ENCODE assay signal across 27 cellular contexts in the genomic region with DNA sequence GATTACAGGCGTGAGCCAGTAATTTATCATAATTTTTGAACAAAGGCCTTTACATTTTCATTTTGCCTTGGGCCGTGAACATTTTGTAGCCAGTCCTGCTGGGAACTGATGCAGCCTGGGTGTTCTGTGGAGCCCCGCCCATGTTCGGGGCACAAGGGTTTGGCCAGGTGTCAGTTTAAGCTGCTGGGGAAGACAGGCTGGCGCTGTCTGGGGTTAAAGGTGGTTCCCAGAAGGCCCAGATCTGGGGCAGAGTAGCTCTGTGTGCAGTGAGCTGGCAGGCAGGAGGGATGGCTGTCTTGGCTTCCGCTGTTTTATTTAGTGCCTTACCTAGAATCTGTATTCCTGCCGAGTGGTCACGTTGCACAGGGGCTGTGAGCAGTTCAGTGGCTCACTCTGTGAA. TPM values are rescaled to one million over a fixed set of nuclear protein-coding genes. Genes with fewer than 3 reads are reported as not detected.
DNase-seq lines count a peak whose midpoint lies in the region; ATAC-seq and TF ChIP-seq lines count a peak whose summit lies in the region.
"Had no signal": no experiment of that assay in that cellular context is flagged by ENCODE, and none has a peak within 500 bp of the region (broad histone marks: within the 10 kb centered on the region; RNA-seq: fewer than 3 reads in every experiment).

No MANE protein-coding gene starts in this region.

- H3K9me3 ChIP-seq in BLaER1 = peaks cover 28% of the 10 kb centered on the region
- H3K9me3 ChIP-seq in esophagus squamous epithelium = no peaks in the 10 kb centered on the region

- H3K4me1 Mint-ChIP-seq in WTC11 = peaks cover 35% of the 10 kb centered on the region
- H3K4me1 Mint-ChIP-seq in naive thymus-derived CD8-positive, alpha-beta T cell = no peaks in the 10 kb centered on the region
- H3K4me1 Mint-ChIP-seq: activated CD4-positive, alpha-beta T cell treated with anti-CD3 and anti-CD28 coated beads, Interleukin-2, amount 10 ng/mL, durations not matched to agents 24 days and 14 days; IgD-negative memory B cell; natural killer cell; stimulated activated naive CD8-positive, alpha-beta T cell treated with anti-CD3 and anti-CD28 coated beads, Interleukin-15, amount 100 ng/mL, for 72 hours had no signal

- H3K4me1 ChIP-seq in BLaER1 (peaks cover 43% of the 10 kb centered on the region), esophagus squamous epithelium (peaks cover 0 to 25% (median 17%) of the 10 kb centered on the region in 3 donors)

- H3K36me3 ChIP-seq in BLaER1 (no peaks in the 10 kb centered on the region), esophagus squamous epithelium (no peaks in the 10 kb centered on the region)

- no peak for TF ChIP-seq CTCF in WTC11 (IDR thresholded peaks at IDR 0.05)
- no peak for TF ChIP-seq CTCF in esophagus squamous epithelium (IDR thresholded peaks at IDR 0.05)

- no peak overlapping the region for H3K4me3 ChIP-seq in BLaER1
- H3K4me3 ChIP-seq in esophagus squamous epithelium = no peak overlapping the region
- H3K4me3 ChIP-seq: skin epidermis had no signal

- H3K9ac ChIP-seq in BLaER1 = peak overlapping the region; percentile 42

- peak overlapping the region; percentile 72 for H3K4me2 ChIP-seq in BLaER1

- H3K36me3 Mint-ChIP-seq in WTC11 = no peaks in the 10 kb centered on the region
- no peaks in the 10 kb centered on the region for H3K36me3 Mint-ChIP-seq in naive thymus-derived CD8-positive, alpha-beta T cell
- H3K36me3 Mint-ChIP-seq: CD8-positive, alpha-beta T cell; natural killer cell had no signal

- H4K20me1 ChIP-seq in BLaER1 = no peaks in the 10 kb centered on the region

- intact Hi-C loops in esophagus squamous epithelium (cut with DNase I) = no loop called here

- no peak for TF ChIP-seq POLR2A in esophagus squamous epithelium (IDR thresholded peaks at IDR 0.05)

- H3K9me3 Mint-ChIP-seq in WTC11 = no peaks in the 10 kb centered on the region
- peaks cover 0 to 3% (median 0%) of the 10 kb centered on the region in 9 donors for H3K9me3 Mint-ChIP-seq in naive thymus-derived CD8-positive, alpha-beta T cell
- H3K9me3 Mint-ChIP-seq: activated CD4-positive, alpha-beta T cell treated with anti-CD3 and anti-CD28 coated beads, Interleukin-2, amount 10 ng/mL, durations not matched to agents 24 days and 14 days; activated T-cell treated with anti-CD3 and anti-CD28 coated beads, Interleukin-2, amount 50 U/mL, for 24 hours; CD8-positive, alpha-beta T cell; natural killer cell; stimulated activated naive CD8-positive, alpha-beta T cell treated with anti-CD3 and anti-CD28 coated beads, Interleukin-15, amount 100 ng/mL, for 72 hours; type B pancreatic cell had no signal

- no peak for ATAC-seq in WTC11
- ATAC-seq in HG03175 (IDR thresholded peaks at IDR 0.05; ENCODE audit: unreplicated experiment) = no peak
- no peak for ATAC-seq in naive thymus-derived CD8-positive, alpha-beta T cell
- ATAC-seq: CD8-positive, alpha-beta T cell; natural killer cell; SK-N-SH treated with all-trans-retinoic acid at 6 μM for 48 hours; stimulated activated naive CD8-positive, alpha-beta T cell treated with anti-CD3 and anti-CD28 coated beads, Interleukin-15, amount 100 ng/mL, for 72 hours had no signal

- H3K27me3 ChIP-seq in BLaER1 (no peaks in the 10 kb centered on the region), esophagus squamous epithelium (no peaks in the 10 kb centered on the region)

- DNase-seq in WTC11 (ENCODE audit: low spot score) (no peak), esophagus squamous epithelium (lab: John Stamatoyannopoulos, UW) (no peak), mesenteric fat pad (ENCODE audit: low spot score) (peak; percentile 45), OCI-M1 (lab: John Stamatoyannopoulos, UW) (no peak), NCI-H1436 treated with DMSO at 0.1 percent for 48 hours (lab: John Stamatoyannopoulos, UW) (no peak)
- no peak for DNase-seq in naive thymus-derived CD8-positive, alpha-beta T cell
- DNase-seq: activated CD4-positive, alpha-beta T cell treated with anti-CD3 and anti-CD28 coated beads, Interleukin-2, amount 10 ng/mL, durations not matched to agents 24 days and 14 days; activated T-cell treated with anti-CD3 and anti-CD28 coated beads, Interleukin-2, amount 50 U/mL, for 24 hours; AML-193; cerebellar nuclear complex; DMS153; H7; mesendoderm; natural killer cell; NCI-H1092; NCI-H2029; NCI-H226; stimulated activated CD8-positive, alpha-beta memory T cell treated with anti-CD3 and anti-CD28 coated beads, Interleukin-4, amount 100 ng/mL, for 48 hours; stimulated activated naive CD8-positive, alpha-beta T cell treated with anti-CD3 and anti-CD28 coated beads, Interleukin-15, amount 100 ng/mL, for 72 hours had no signal

- CTCF ChIA-PET in WTC11 (lab: Charles Lee) = interaction anchor here (1.3 kb wide), 1 partner anchor 14 kb away, joined by 3 read pairs; no protein-coding TSS in a partner anchor

- POLR2A ChIA-PET in WTC11 (lab: Charles Lee) = no interaction called here
- POLR2A ChIA-PET in naive thymus-derived CD8-positive, alpha-beta T cell (lab: Charles Lee) = no interaction called here

- peak overlapping the region; percentile 76; the same call in 1 of the 2 replicates for H3K27ac Mint-ChIP-seq in WTC11
- no peak overlapping the region for H3K27ac Mint-ChIP-seq in naive thymus-derived CD8-positive, alpha-beta T cell
- H3K27ac Mint-ChIP-seq: activated CD4-positive, alpha-beta T cell treated with anti-CD3 and anti-CD28 coated beads, Interleukin-2, amount 10 ng/mL, durations not matched to agents 24 days and 14 days; activated T-cell treated with anti-CD3 and anti-CD28 coated beads, Interleukin-2, amount 50 U/mL, for 24 hours; CD8-positive, alpha-beta T cell; IgD-negative memory B cell; natural killer cell; stimulated activated naive CD8-positive, alpha-beta T cell treated with anti-CD3 and anti-CD28 coated beads, Interleukin-15, amount 100 ng/mL, for 72 hours; type B pancreatic cell had no signal

- WGBS in esophagus squamous epithelium, 2 donors = 26 to 42% methylated on average over 2 to 5 of the region's 8 CpGs

- H3K27me3 Mint-ChIP-seq in WTC11 (ENCODE audit: low read depth) = no peaks in the 10 kb centered on the region
- peaks cover 0 to 11% (median 0%) of the 10 kb centered on the region in 5 donors for H3K27me3 Mint-ChIP-seq in naive thymus-derived CD8-positive, alpha-beta T cell
- H3K27me3 Mint-ChIP-seq: activated CD4-positive, alpha-beta T cell treated with anti-CD3 and anti-CD28 coated beads, Interleukin-2, amount 10 ng/mL, durations not matched to agents 24 days and 14 days; activated T-cell treated with anti-CD3 and anti-CD28 coated beads, Interleukin-2, amount 50 U/mL, for 24 hours; IgD-negative memory B cell; stimulated activated naive CD8-positive, alpha-beta T cell treated with anti-CD3 and anti-CD28 coated beads, Interleukin-15, amount 100 ng/mL, for 72 hours; type B pancreatic cell had no signal

- peak overlapping the region; percentile 68 for H3K27ac ChIP-seq in BLaER1
- H3K27ac ChIP-seq in esophagus squamous epithelium = peak overlapping the region in 3 of 4 donors; percentile 36 to 57 (median 52)
- H3K27ac ChIP-seq: epithelial cell of prostate had no signal

- no peak overlapping the region for H3K4me3 Mint-ChIP-seq in WTC11
- no peak overlapping the region for H3K4me3 Mint-ChIP-seq in naive thymus-derived CD8-positive, alpha-beta T cell
- H3K4me3 Mint-ChIP-seq: activated CD4-positive, alpha-beta T cell treated with anti-CD3 and anti-CD28 coated beads, Interleukin-2, amount 10 ng/mL, durations not matched to agents 24 days and 14 days; activated T-cell treated with anti-CD3 and anti-CD28 coated beads, Interleukin-2, amount 50 U/mL, for 24 hours; CD8-positive, alpha-beta T cell; IgD-negative memory B cell; natural killer cell; stimulated activated naive CD8-positive, alpha-beta T cell treated with anti-CD3 and anti-CD28 coated beads, Interleukin-15, amount 100 ng/mL, for 72 hours; type B pancreatic cell had no signal

TF ChIP-seq in WTC11, 78 proteins besides CTCF, POLR2A, EP300 and RAD21 (continues in another document):
- TF ChIP-seq, protein P1, sequence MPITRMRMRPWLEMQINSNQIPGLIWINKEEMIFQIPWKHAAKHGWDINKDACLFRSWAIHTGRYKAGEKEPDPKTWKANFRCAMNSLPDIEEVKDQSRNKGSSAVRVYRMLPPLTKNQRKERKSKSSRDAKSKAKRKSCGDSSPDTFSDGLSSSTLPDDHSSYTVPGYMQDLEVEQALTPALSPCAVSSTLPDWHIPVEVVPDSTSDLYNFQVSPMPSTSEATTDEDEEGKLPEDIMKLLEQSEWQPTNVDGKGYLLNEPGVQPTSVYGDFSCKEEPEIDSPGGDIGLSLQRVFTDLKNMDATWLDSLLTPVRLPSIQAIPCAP (CRISPR knock-in tag; IDR thresholded peaks at IDR 0.05) = no peak
- TF ChIP-seq ELF4 (CRISPR knock-in tag; IDR thresholded peaks at IDR 0.05; ENCODE audit: low read depth) = no peak
- TF ChIP-seq HMGA2 (CRISPR knock-in tag; IDR thresholded peaks at IDR 0.05) = no peak
- no peak for TF ChIP-seq KAT7 (CRISPR knock-in tag; IDR thresholded peaks at IDR 0.05; ENCODE audit: borderline replicate concordance)
- TF ChIP-seq ZNF317 (CRISPR knock-in tag; IDR thresholded peaks at IDR 0.05; ENCODE audit: borderline replicate concordance, low read depth) = no peak
- TF ChIP-seq, protein P2, sequence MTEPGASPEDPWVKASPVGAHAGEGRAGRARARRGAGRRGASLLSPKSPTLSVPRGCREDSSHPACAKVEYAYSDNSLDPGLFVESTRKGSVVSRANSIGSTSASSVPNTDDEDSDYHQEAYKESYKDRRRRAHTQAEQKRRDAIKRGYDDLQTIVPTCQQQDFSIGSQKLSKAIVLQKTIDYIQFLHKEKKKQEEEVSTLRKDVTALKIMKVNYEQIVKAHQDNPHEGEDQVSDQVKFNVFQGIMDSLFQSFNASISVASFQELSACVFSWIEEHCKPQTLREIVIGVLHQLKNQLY (CRISPR knock-in tag; IDR thresholded peaks at IDR 0.05) = no peak
- TF ChIP-seq EMX1 (CRISPR knock-in tag; IDR thresholded peaks at IDR 0.05) = no peak
- TF ChIP-seq, protein P3, sequence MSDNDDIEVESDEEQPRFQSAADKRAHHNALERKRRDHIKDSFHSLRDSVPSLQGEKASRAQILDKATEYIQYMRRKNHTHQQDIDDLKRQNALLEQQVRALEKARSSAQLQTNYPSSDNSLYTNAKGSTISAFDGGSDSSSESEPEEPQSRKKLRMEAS (CRISPR knock-in tag; IDR thresholded peaks at IDR 0.05) = no peak

RNA-seq across cellular contexts. Expression of a gene that starts 50.2 kb away (rescaled TPM):
- total RNA-seq in WTC11 (2021) = 52.1 to 58.4 TPM (median 55.8 TPM) in 3 replicates
- 10 to 100 TPM; 31.8 to 83.4 (median 49.8) TPM for total RNA-seq in esophagus squamous epithelium
- total RNA-seq in mesenteric fat pad = 46.0 TPM
- not detected for total RNA-seq in naive thymus-derived CD8-positive, alpha-beta T cell
- not detected for polyA plus RNA-seq in naive thymus-derived CD8-positive, alpha-beta T cell
- total RNA-seq: CD8-positive, alpha-beta T cell had no signal
- polyA plus RNA-seq: IgD-negative memory B cell had no signal

Comparison
In these comparisons a context has a peak if more than half of its experiments do, and no peak if none do; other contexts are left out.
1. RNA of a gene that starts 50.2 kb away (total RNA-seq): 31.8 to 83.4 TPM in esophagus squamous epithelium, 52.1 to 58.4 TPM in WTC11 and 46.0 TPM in mesenteric fat pad (single experiment); not detected in naive thymus-derived CD8-positive, alpha-beta T cell; every median in the first group is over 10 times any median in the second.